Comparison of ENCODE assay signal across 30 cellular contexts in the genomic region with DNA sequence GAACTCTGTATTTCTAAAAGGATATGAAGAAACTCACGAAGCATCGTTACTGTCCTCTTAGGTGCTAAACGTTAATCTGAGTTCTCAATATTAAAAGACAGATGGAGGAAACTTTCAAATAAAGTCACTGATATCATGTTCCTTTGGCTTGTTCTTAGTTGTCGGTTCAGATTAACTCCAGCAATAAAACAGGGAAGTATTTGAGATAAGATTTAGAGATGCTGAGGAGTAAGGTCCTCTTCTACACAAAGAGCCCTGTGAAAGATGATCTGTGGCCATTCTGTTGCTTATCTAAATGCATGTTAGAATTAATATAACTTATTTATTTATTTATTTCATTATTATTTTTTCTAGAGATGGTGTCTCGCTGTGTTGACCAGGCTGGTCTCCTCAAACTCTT.
"Had no signal": no experiment of that assay in that cellular context is flagged by ENCODE, and none has a peak within 500 bp of the region (broad histone marks: within the 10 kb centered on the region; RNA-seq: fewer than 3 reads in every experiment).

No MANE protein-coding gene starts in this region.

- H3K36me3 ChIP-seq: esophagus muscularis mucosa, gastroesophageal sphincter, heart right ventricle, neural progenitor cell, right lobe of liver, suprapubic skin had no signal

- H3K27me3 Mint-ChIP-seq: naive B cell; progenitor cell of endocrine pancreas; stimulated activated naive CD8-positive, alpha-beta T cell treated with anti-CD3 and anti-CD28 coated beads, Interleukin-15, amount 100 ng/mL, for 72 hours; type B pancreatic cell had no signal

- H3K4me3 Mint-ChIP-seq: immature natural killer cell; mesothelial cell of epicardium; nephron; neural progenitor cell; stimulated activated naive CD8-positive, alpha-beta T cell treated with anti-CD3 and anti-CD28 coated beads, Interleukin-15, amount 100 ng/mL, for 72 hours; type B pancreatic cell had no signal

- H3K27ac Mint-ChIP-seq: immature natural killer cell; mesothelial cell of epicardium; nephron; neural progenitor cell; progenitor cell of endocrine pancreas; stimulated activated naive CD8-positive, alpha-beta T cell treated with anti-CD3 and anti-CD28 coated beads, Interleukin-15, amount 100 ng/mL, for 72 hours; type B pancreatic cell had no signal

- H2AFZ ChIP-seq: neural progenitor cell, parathyroid adenoma had no signal

- H3K9me3 Mint-ChIP-seq: immature natural killer cell; mesothelial cell of epicardium; naive B cell; nephron; stimulated activated naive CD8-positive, alpha-beta T cell treated with anti-CD3 and anti-CD28 coated beads, Interleukin-15, amount 100 ng/mL, for 72 hours; type B pancreatic cell had no signal

- H3K9ac ChIP-seq: neural progenitor cell, parathyroid adenoma had no signal

- FAIRE-seq: endothelial cell of umbilical vein, keratinocyte had no signal

- H3K4me3 ChIP-seq: coronary artery, esophagus muscularis mucosa, gastroesophageal sphincter, heart right ventricle, mucosa of descending colon, neural progenitor cell, right lobe of liver, smooth muscle cell, suprapubic skin had no signal

- H3K27me3 ChIP-seq: esophagus muscularis mucosa, foreskin keratinocyte, gastroesophageal sphincter, heart right ventricle, neural progenitor cell, right lobe of liver, suprapubic skin had no signal

- H3K9me3 ChIP-seq: esophagus muscularis mucosa, gastroesophageal sphincter, heart right ventricle, mucosa of descending colon, right lobe of liver, suprapubic skin had no signal

- ATAC-seq: foreskin keratinocyte; gastroesophageal sphincter; heart right ventricle; left lobe of liver; mucosa of descending colon; right lobe of liver; stimulated activated naive CD8-positive, alpha-beta T cell treated with anti-CD3 and anti-CD28 coated beads, Interleukin-15, amount 100 ng/mL, for 72 hours had no signal

- DNase-seq: dermis blood vessel endothelial cell; effector memory CD4-positive, alpha-beta T cell; foreskin keratinocyte; heart right ventricle; hypothalamus; immature natural killer cell; mesenchymal stem cell; mucosa of descending colon; naive B cell; right lobe of liver; stimulated activated CD4-positive, alpha-beta T cell treated with anti-CD3 and anti-CD28 coated beads, Interleukin-12 subunit alpha, Interleukin-12 subunit beta, amount 100 ng/mL, for 4 hours; stimulated activated CD4-positive, alpha-beta T cell treated with anti-CD3 and anti-CD28 coated beads, Interleukin-1b, Interleukin-23, amount 100 ng/mL, for 48 hours; stimulated activated CD4-positive, alpha-beta T cell treated with anti-CD3 and anti-CD28 coated beads, Interleukin-4, amount 100 ng/mL, for 1 hour; stimulated activated CD8-positive, alpha-beta memory T cell treated with anti-CD3 and anti-CD28 coated beads, Interleukin-4, amount 100 ng/mL, for 48 hours; stimulated activated naive CD4-positive, alpha-beta T cell; stimulated activated naive CD8-positive, alpha-beta T cell treated with anti-CD3 and anti-CD28 coated beads, Interleukin-15, amount 100 ng/mL, for 72 hours had no signal

- H3K36me3 Mint-ChIP-seq: immature natural killer cell, naive B cell, type B pancreatic cell had no signal

- H3K4me2 ChIP-seq: neural progenitor cell, smooth muscle cell had no signal

- H3K27ac ChIP-seq: coronary artery, foreskin keratinocyte, gastroesophageal sphincter, heart right ventricle, neural progenitor cell, parathyroid adenoma, right lobe of liver, suprapubic skin had no signal
